Comparison of ENCODE assay signal across 14 cellular contexts in the genomic region with DNA sequence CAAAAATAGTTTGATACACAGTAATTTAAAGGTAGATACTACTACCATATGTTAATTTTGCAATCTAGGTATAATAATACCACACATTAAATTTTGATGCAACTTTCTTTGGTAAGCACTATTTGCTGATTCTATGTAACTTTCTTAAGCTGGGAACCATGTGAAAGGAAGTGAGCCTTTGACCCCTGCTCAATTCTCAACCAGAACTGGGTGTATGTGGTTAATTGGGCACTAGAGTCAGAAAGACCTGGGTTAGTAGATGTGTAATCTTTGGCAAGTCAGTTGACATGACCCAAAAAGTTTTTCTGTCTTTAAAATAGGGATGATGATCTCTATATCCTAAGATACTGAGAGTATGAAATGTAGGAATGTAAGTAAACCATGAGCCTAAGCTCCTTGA. TPM values are rescaled to one million over a fixed set of nuclear protein-coding genes. Genes with fewer than 3 reads are reported as not detected.
DNase-seq lines count a peak whose midpoint lies in the region; ATAC-seq and TF ChIP-seq lines count a peak whose summit lies in the region.
"Had no signal": no experiment of that assay in that cellular context is flagged by ENCODE, and none has a peak within 500 bp of the region (broad histone marks: within the 10 kb centered on the region; RNA-seq: fewer than 3 reads in every experiment).

No MANE protein-coding gene starts in this region.

- H3K4me2 ChIP-seq in DOHH2 (ENCODE audit: low read length) = peak overlapping the region; percentile 44
- H3K4me2 ChIP-seq in OCI-LY3 (ENCODE audit: low read length) = peak overlapping the region; percentile 8; the same call in 1 of the 2 replicates

- TF ChIP-seq POLR2A in gastrocnemius medialis (IDR thresholded peaks at IDR 0.05) = no peak

- H3K27ac ChIP-seq in DOHH2 (ENCODE audit: low read depth, low read length) (no peak overlapping the region), OCI-LY3 (ENCODE audit: low read length) (no peak overlapping the region), aorta (ENCODE audit: low read depth in 1 of 2, low read length in 2 of 2) (no peak overlapping the region), gastrocnemius medialis (no peak overlapping the region)
- H3K27ac ChIP-seq: pancreas had no signal

- H3K4me1 ChIP-seq in DOHH2 (ENCODE audit: control insufficient read depth, low read length) (peaks cover 13% of the 10 kb centered on the region), OCI-LY3 (ENCODE audit: low read length) (peaks cover 12% of the 10 kb centered on the region), aorta (ENCODE audit: control insufficient read depth in 1 of 2, insufficient read depth in 2 of 2, low read length in 2 of 2) (no peaks in the 10 kb centered on the region), gastrocnemius medialis (no peaks in the 10 kb centered on the region)
- H3K4me1 ChIP-seq: BE2C, pancreas had no signal

- no peak overlapping the region for H2AFZ ChIP-seq in OCI-LY3 (ENCODE audit: low read depth, low read length)

- H3K9me3 ChIP-seq in DOHH2 (ENCODE audit: control insufficient read depth, insufficient read depth, low read length) (no peaks in the 10 kb centered on the region), OCI-LY3 (ENCODE audit: insufficient read depth, low read length) (no peaks in the 10 kb centered on the region), aorta (ENCODE audit: control insufficient read depth, low read length) (no peaks in the 10 kb centered on the region), gastrocnemius medialis (no peaks in the 10 kb centered on the region)
- H3K9me3 ChIP-seq: BE2C, pancreas had no signal

- intact Hi-C loops in aorta (cut with DNase I) (no loop called here), gastrocnemius medialis (cut with DNase I; ENCODE audit: low total_unique reads) (no loop called here)

- H3K4me3 ChIP-seq in DOHH2 (ENCODE audit: low read length) (no peak overlapping the region), OCI-LY3 (ENCODE audit: low read length) (no peak overlapping the region), aorta (ENCODE audit: low read length in 2 of 2) (no peak overlapping the region), gastrocnemius medialis (no peak overlapping the region)
- H3K4me3 ChIP-seq: pancreas had no signal

- no peak for DNase-seq in aorta
- DNase-seq in medulla oblongata (ENCODE audit: extremely low spot score) = no peak
- DNase-seq in gastrocnemius medialis = no peak
- DNase-seq in stimulated activated CD4-positive, alpha-beta T cell treated with anti-CD3 and anti-CD28 coated beads, Interleukin-2, amount 100 ng/mL, for 24 hours = no peak
- DNase-seq: BE2C, midbrain, NCI-H1694, pancreas, SW 1271 had no signal

- H3K36me3 ChIP-seq in DOHH2 (ENCODE audit: control insufficient read depth, low read length) = no peaks in the 10 kb centered on the region
- H3K36me3 ChIP-seq in OCI-LY3 (replicated peaks; ENCODE audit: low read depth, low read length) = no peaks in the 10 kb centered on the region
- H3K36me3 ChIP-seq in aorta (ENCODE audit: control insufficient read depth in 1 of 2, insufficient read depth in 2 of 2, low read length in 1 of 2) = no peaks in the 10 kb centered on the region
- no peaks in the 10 kb centered on the region for H3K36me3 ChIP-seq in gastrocnemius medialis
- H3K36me3 ChIP-seq: BE2C, pancreas had no signal

- in situ Hi-C loops in gastrocnemius medialis (cut with MboI; ENCODE audit: low sequenced_read_pairs in 4 of 4) = no loop called here

- H3K79me2 ChIP-seq in DOHH2 (ENCODE audit: control insufficient read depth, low read length) (no peaks in the 10 kb centered on the region), OCI-LY3 (ENCODE audit: low read length) (no peaks in the 10 kb centered on the region)

- no peak for TF ChIP-seq CTCF in DOHH2 (IDR thresholded peaks at IDR 0.05; ENCODE audit: low read depth, low read length, poor library complexity, severe bottlenecking)
- no peak for TF ChIP-seq CTCF in OCI-LY3 (IDR thresholded peaks at IDR 0.05; ENCODE audit: low read depth, low read length)
- TF ChIP-seq CTCF in gastrocnemius medialis (IDR thresholded peaks at IDR 0.05 in 4 of 5, conservative IDR thresholded peaks at IDR 0.05 in 1 of 5) = no peak

- ATAC-seq in GM19351 (IDR thresholded peaks at IDR 0.05; ENCODE audit: unreplicated experiment) = peak; percentile 18
- peak; percentile 33 for ATAC-seq in HG02981 (IDR thresholded peaks at IDR 0.05; ENCODE audit: unreplicated experiment)
- ATAC-seq in aorta (ENCODE audit: low FRiP score) = no peak
- no peak for ATAC-seq in gastrocnemius medialis
- ATAC-seq: pancreas had no signal

- H3K27me3 ChIP-seq in DOHH2 (ENCODE audit: control insufficient read depth, low read length) (peaks cover 17% of the 10 kb centered on the region), OCI-LY3 (ENCODE audit: low read depth, low read length) (peaks cover 7% of the 10 kb centered on the region; the same call in 1 of the 2 replicates), aorta (ENCODE audit: control insufficient read depth in 1 of 2, insufficient read depth in 2 of 2, low read length in 1 of 2) (no peaks in the 10 kb centered on the region), gastrocnemius medialis (no peaks in the 10 kb centered on the region)
- H3K27me3 ChIP-seq: BE2C, pancreas had no signal

- no peaks in the 10 kb centered on the region for H3F3A ChIP-seq in DOHH2 (ENCODE audit: control insufficient read depth, insufficient read depth)

- H3K9me2 ChIP-seq in DOHH2 (replicated peaks; ENCODE audit: control insufficient read depth, low read length) = no peaks in the 10 kb centered on the region

- H4K20me1 ChIP-seq in DOHH2 (ENCODE audit: control insufficient read depth, insufficient read depth, low read depth, low read length) (no peaks in the 10 kb centered on the region), OCI-LY3 (ENCODE audit: insufficient read depth, low read length) (no peaks in the 10 kb centered on the region)

- no peak overlapping the region for H3K9ac ChIP-seq in OCI-LY3 (ENCODE audit: low read length)

RNA-seq across cellular contexts. Expression of a gene that starts 22.4 kb away (rescaled TPM):
- total RNA-seq in aorta = 10 to 100 TPM; 49.9 to 55.7 TPM
- polyA plus RNA-seq in aorta = 10 to 100 TPM in 1 of 2 donors, 1 to 10 TPM in 1; 6.1 to 12.8 TPM
- total RNA-seq in gastrocnemius medialis = 1 to 10 TPM; 2.7 to 7.5 (median 4.1) TPM

RNA-seq across cellular contexts. Expression of a gene that starts 53.3 kb away (rescaled TPM):
- 1 to 10 TPM in 1 of 2 donors, not detected in 1; 1.0 TPM for total RNA-seq in aorta
- under 1 TPM in 1 of 2 donors, not detected in 1; 0.33 TPM for polyA plus RNA-seq in aorta
- total RNA-seq in gastrocnemius medialis = 1 to 10 TPM in 1 of 4 donors, not detected in 3; 1.2 TPM
- total RNA-seq: pancreas had no signal
- polyA plus RNA-seq: IgD-negative memory B cell had no signal

Comparison
In these comparisons a context has a peak if more than half of its experiments do, and no peak if none do; other contexts are left out.
1. ATAC-seq: peak in GM19351 (single experiment) and HG02981 (single experiment); none in aorta (single experiment) and gastrocnemius medialis (0 of 2).
2. RNA of a gene that starts 22.4 kb away (total RNA-seq): 49.9 to 55.7 TPM in aorta; 2.7 to 7.5 TPM in gastrocnemius medialis; every median in the first group is over 4 times any median in the second.